20 cellular contexts compared by ENCODE assay signal in the genomic region with DNA sequence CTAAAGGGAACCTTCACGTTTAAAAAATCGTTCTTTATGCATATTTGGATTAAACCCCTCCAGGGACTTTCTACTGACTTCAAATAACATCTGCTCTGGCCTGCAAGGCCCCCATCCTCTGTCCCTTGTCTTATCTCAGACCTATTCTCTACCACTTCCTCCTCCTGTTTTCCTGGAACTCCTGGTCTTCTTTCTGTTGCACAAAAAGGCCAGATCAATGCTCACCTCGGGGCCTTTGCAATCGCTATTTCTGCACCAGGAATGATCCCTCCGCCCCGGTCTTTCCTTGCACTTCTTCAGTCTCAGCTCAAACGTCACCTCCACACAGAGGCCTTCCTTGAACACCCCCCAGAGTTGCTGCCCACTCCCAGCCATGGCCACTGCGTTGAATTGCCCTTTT. TPM values are rescaled to one million over a fixed set of nuclear protein-coding genes. Genes with fewer than 3 reads are reported as not detected.
DNase-seq lines count a peak whose midpoint lies in the region; ATAC-seq and TF ChIP-seq lines count a peak whose summit lies in the region.
"Had no signal": no experiment of that assay in that cellular context is flagged by ENCODE, and none has a peak within 500 bp of the region (broad histone marks: within the 10 kb centered on the region; RNA-seq: fewer than 3 reads in every experiment).

No MANE protein-coding gene starts in this region.

- CTCF ChIA-PET in CD8-positive, alpha-beta memory T cell (lab: Charles Lee), result interaction anchor here (1.2 to 4.9 kb wide), 16 partner anchors 8 to 267 kb away, joined by 3 to 136 read pairs (median 14); no protein-coding TSS in a partner anchor
- CTCF ChIA-PET in T-cell (lab: Charles Lee), result interaction anchor here (0.6 to 2.9 kb wide), 5 partner anchors 28 to 1733 kb away, joined by 3 to 29 read pairs (median 4); no protein-coding TSS in a partner anchor

- H3K4me3 ChIP-seq in CD8-positive, alpha-beta memory T cell (ENCODE audit: low read length), result no peak overlapping the region
- H3K4me3 ChIP-seq in iPS-15b (ENCODE audit: low read depth, low read length), result no peak overlapping the region
- H3K4me3 ChIP-seq: cardiac muscle cell, prostate gland, stomach, upper lobe of left lung had no signal

- intact Hi-C loops in CD14-positive monocyte (cut with micrococcal nuclease), result loop anchor here (1.0 to 5.0 kb wide), 5 partner anchors 97 to 262 kb away; no protein-coding TSS in a partner anchor

- peak; percentile 4 for TF ChIP-seq CTCF in CD14-positive monocyte (IDR thresholded peaks at IDR 0.05)

- H3K4me1 ChIP-seq in CD8-positive, alpha-beta memory T cell (ENCODE audit: insufficient read depth, low read length), result peaks cover 39% of the 10 kb centered on the region
- peaks cover 5% of the 10 kb centered on the region for H3K4me1 ChIP-seq in iPS-15b (ENCODE audit: control insufficient read depth, insufficient read depth, low read length)
- H3K4me1 ChIP-seq: foreskin keratinocyte, prostate gland had no signal

- peak overlapping the region; percentile 37 for H3K9ac ChIP-seq in iPS-15b (ENCODE audit: low read depth, low read length)

- DNase-seq in CD14-positive monocyte (ENCODE audit: low spot score) (no peak), T-cell (no peak), G401 (ENCODE audit: low spot score) (no peak)
- peak in 1 of 5 donors; percentile 41 for DNase-seq in CD8-positive, alpha-beta memory T cell
- DNase-seq: activated T-cell treated with anti-CD3 and anti-CD28 coated beads, Interleukin-2, amount 50 U/mL, for 72 hours; DMS 273 treated with DMSO at 0.1 percent for 48 hours; foreskin keratinocyte; kidney glomerular epithelial cell; NCI-H187 treated with DMSO at 0.1 percent for 48 hours; NCI-H226; nephron progenitor cell; stomach; upper lobe of left lung had no signal

- H3K9me3 Mint-ChIP-seq in CD14-positive monocyte, result peaks cover 0 to 5% (median 0%) of the 10 kb centered on the region in 7 donors
- peaks cover 0 to 4% (median 2%) of the 10 kb centered on the region in 5 donors for H3K9me3 Mint-ChIP-seq in CD8-positive, alpha-beta memory T cell
- H3K9me3 Mint-ChIP-seq in T-cell, result peaks cover 0 to 4% (median 0%) of the 10 kb centered on the region in 3 donors
- H3K9me3 Mint-ChIP-seq: activated T-cell treated with anti-CD3 and anti-CD28 coated beads, Interleukin-2, amount 50 U/mL, for 72 hours had no signal

- H3K4me3 Mint-ChIP-seq in CD14-positive monocyte (peak overlapping the region in 1 of 2 donors; percentile 79), T-cell (peak overlapping the region in 1 of 3 donors; percentile 39)
- peak overlapping the region; percentile 13 to 56 (median 29) for H3K4me3 Mint-ChIP-seq in CD8-positive, alpha-beta memory T cell
- H3K4me3 Mint-ChIP-seq: nephron progenitor cell had no signal

- H3K27me3 ChIP-seq in CD8-positive, alpha-beta memory T cell (ENCODE audit: insufficient read depth, low read length, poor library complexity, severe bottlenecking), result no peaks in the 10 kb centered on the region
- H3K27me3 ChIP-seq in iPS-15b (ENCODE audit: control insufficient read depth, insufficient read depth, low read length), result no peaks in the 10 kb centered on the region
- H3K27me3 ChIP-seq: cardiac muscle cell, upper lobe of left lung had no signal

- POLR2A ChIA-PET in CD8-positive, alpha-beta memory T cell (lab: Charles Lee), result interaction anchor here (1.2 to 1.6 kb wide), 2 partner anchors 99 to 260 kb away, joined by 5 to 6 read pairs; no protein-coding TSS in a partner anchor
- POLR2A ChIA-PET in T-cell (lab: Charles Lee), result no interaction called here

- H3K27ac ChIP-seq in CD8-positive, alpha-beta memory T cell (ENCODE audit: low read depth, low read length), result no peak overlapping the region
- H3K27ac ChIP-seq: cardiac muscle cell, foreskin keratinocyte, prostate gland, stomach, upper lobe of left lung had no signal

- peaks cover 23% of the 10 kb centered on the region for H3K4me1 Mint-ChIP-seq in CD14-positive monocyte
- peaks cover 48 to 61% (median 61%) of the 10 kb centered on the region in 3 donors for H3K4me1 Mint-ChIP-seq in CD8-positive, alpha-beta memory T cell
- peaks cover 57 to 71% (median 61%) of the 10 kb centered on the region in 3 donors for H3K4me1 Mint-ChIP-seq in T-cell

- H3K27ac Mint-ChIP-seq in CD14-positive monocyte (peak overlapping the region in 2 of 7 donors; percentile 4 to 16), T-cell (peak overlapping the region; percentile 46 to 53)
- H3K27ac Mint-ChIP-seq in CD8-positive, alpha-beta memory T cell, result peak overlapping the region in 4 of 8 donors; percentile 2 to 48 (median 20)
- H3K27ac Mint-ChIP-seq: activated T-cell treated with anti-CD3 and anti-CD28 coated beads, Interleukin-2, amount 50 U/mL, for 72 hours; nephron progenitor cell had no signal

- ATAC-seq in T-cell (replicated peaks in 1 of 4), result no peak
- no peak for ATAC-seq in HG02973 (IDR thresholded peaks at IDR 0.05; ENCODE audit: unreplicated experiment)
- no peak for ATAC-seq in HG02588 (IDR thresholded peaks at IDR 0.05; ENCODE audit: unreplicated experiment)

- H3K9me3 ChIP-seq in CD8-positive, alpha-beta memory T cell (ENCODE audit: low read length), result no peaks in the 10 kb centered on the region
- no peaks in the 10 kb centered on the region for H3K9me3 ChIP-seq in iPS-15b (ENCODE audit: control insufficient read depth, insufficient read depth, low read length)
- H3K9me3 ChIP-seq: prostate gland, stomach, upper lobe of left lung had no signal

- in situ Hi-C loops in G401 (cut with HindIII; ENCODE audit: low sequenced_read_pairs), result no loop called here

- peaks cover 16 to 40% (median 37%) of the 10 kb centered on the region in 3 donors for H3K27me3 Mint-ChIP-seq in CD14-positive monocyte (ENCODE audit: low read depth in 3 of 3)
- peaks cover 0 to 6% of the 10 kb centered on the region in 2 donors for H3K27me3 Mint-ChIP-seq in CD8-positive, alpha-beta memory T cell
- no peaks in the 10 kb centered on the region for H3K27me3 Mint-ChIP-seq in T-cell

- H3K36me3 ChIP-seq in CD8-positive, alpha-beta memory T cell (ENCODE audit: insufficient read depth, low read length), result no peaks in the 10 kb centered on the region
- no peaks in the 10 kb centered on the region for H3K36me3 ChIP-seq in iPS-15b (ENCODE audit: control insufficient read depth, insufficient read depth, low read length)
- H3K36me3 ChIP-seq: cardiac muscle cell, prostate gland, stomach, upper lobe of left lung had no signal

- no peaks in the 10 kb centered on the region for H3K36me3 Mint-ChIP-seq in CD14-positive monocyte
- no peaks in the 10 kb centered on the region for H3K36me3 Mint-ChIP-seq in CD8-positive, alpha-beta memory T cell
- H3K36me3 Mint-ChIP-seq in T-cell, result no peaks in the 10 kb centered on the region

RNA-seq across cellular contexts. Expression of a gene that starts 57.6 kb away (rescaled TPM):
- under 1 TPM in 1 of 2 donors, not detected in 1; 0.25 TPM for polyA plus RNA-seq in CD14-positive monocyte
- 1 to 10 TPM; 2.4 TPM for total RNA-seq in CD8-positive, alpha-beta memory T cell
- 0.26 TPM for polyA plus RNA-seq in CD8-positive, alpha-beta memory T cell
- total RNA-seq in T-cell, result 1 to 10 TPM in 3 of 5 donors, under 1 TPM in 1, not detected in 1; 0.23 to 1.9 (median 1.6) TPM
- 0.31 and 1.3 TPM in 2 replicates for total RNA-seq in G401 (2014; rRNA removed; shearing (Covaris generic))
- total RNA-seq: cardiac muscle cell, HepG2, RPMI7951 had no signal
- polyA plus RNA-seq: cardiac muscle cell, HepG2 had no signal
